Comparison of ENCODE assay signal across 8 cellular contexts in the genomic region with DNA sequence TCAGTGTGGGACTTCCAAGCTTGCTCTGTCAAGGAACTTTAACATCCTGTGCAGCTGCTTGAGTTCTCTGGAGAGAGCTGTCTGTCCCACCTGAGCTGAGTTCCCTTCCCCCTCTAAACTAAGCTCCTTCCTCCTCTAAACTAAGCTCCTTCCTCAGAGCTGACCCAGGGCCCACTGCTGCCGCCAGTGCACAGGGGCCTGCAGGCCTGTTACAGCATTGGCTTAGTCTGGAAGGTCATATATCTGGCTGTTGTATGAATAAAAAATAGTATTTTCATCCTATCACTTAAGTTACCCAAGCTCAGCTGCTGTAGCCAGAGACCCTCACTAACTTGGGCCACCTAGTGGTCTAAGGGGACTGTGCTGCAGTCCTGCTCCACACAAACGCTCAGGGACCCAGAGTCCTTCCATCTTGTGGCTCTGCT.
DNase-seq lines count a peak whose midpoint lies in the region; FAIRE-seq and TF ChIP-seq lines count a peak whose summit lies in the region.

No MANE protein-coding gene starts in this region.

- no peak overlapping the region for H3K27ac ChIP-seq in MM.1S (ENCODE audit: low read length)
- peak overlapping the region in 1 of 3 donors; percentile 8 for H3K27ac ChIP-seq in thyroid gland
- no peak overlapping the region for H3K27ac ChIP-seq in effector memory CD4-positive, alpha-beta T cell (ENCODE audit: insufficient read depth, low read length, poor library complexity, severe bottlenecking)

- TF ChIP-seq CTCF in MM.1S (IDR thresholded peaks at IDR 0.05; ENCODE audit: low read length): 0 out of 2 replicates have a peak, but pooled peaks have one; percentile 6
- TF ChIP-seq CTCF in bronchial epithelial cell (IDR thresholded peaks at IDR 0.05; ENCODE audit: insufficient read depth, low read length, severe bottlenecking): peak; percentile 11
- TF ChIP-seq CTCF in nephron (IDR thresholded peaks at IDR 0.05; ENCODE audit: unreplicated experiment in 3 of 3): peak; percentile 21 to 40 (median 21)
- TF ChIP-seq CTCF in thyroid gland (IDR thresholded peaks at IDR 0.05): peak in 1 of 6 experiments; percentile 9

- H3K9me3 Mint-ChIP-seq in nephron: no peaks in the 10 kb centered on the region

- no peak overlapping the region for H3K4me3 ChIP-seq in MM.1S (ENCODE audit: low read length)
- no peak overlapping the region for H3K4me3 ChIP-seq in bronchial epithelial cell (ENCODE audit: low read depth, low read length)
- no peak overlapping the region for H3K4me3 ChIP-seq in thyroid gland (replicated peaks in 1 of 3)
- H3K4me3 ChIP-seq in effector memory CD4-positive, alpha-beta T cell (ENCODE audit: insufficient read depth, low read depth, low read length, poor library complexity, severe bottlenecking): no peak overlapping the region

- H3K4me1 ChIP-seq in MM.1S (ENCODE audit: low read length) (no peaks in the 10 kb centered on the region), thyroid gland (peaks cover 6 to 8% of the 10 kb centered on the region in 2 donors)
- H3K4me1 ChIP-seq in effector memory CD4-positive, alpha-beta T cell (ENCODE audit: control insufficient read depth, insufficient read depth, low read length, poor library complexity, severe bottlenecking): no peaks in the 10 kb centered on the region

- H3K36me3 Mint-ChIP-seq in nephron (ENCODE audit: low read depth): no peaks in the 10 kb centered on the region

- H4K20me1 ChIP-seq in MM.1S (ENCODE audit: insufficient read depth, low read length): no peaks in the 10 kb centered on the region

- H3K27ac Mint-ChIP-seq in nephron: peak overlapping the region; percentile 11 to 80 (median 65)

- no peaks in the 10 kb centered on the region for H3K79me2 ChIP-seq in MM.1S (ENCODE audit: low read length)

- H3K9me3 ChIP-seq in MM.1S (replicated peaks; ENCODE audit: insufficient read depth, low read length) (no peaks in the 10 kb centered on the region), thyroid gland (peaks cover 3% of the 10 kb centered on the region)
- no peaks in the 10 kb centered on the region for H3K9me3 ChIP-seq in effector memory CD4-positive, alpha-beta T cell (ENCODE audit: control insufficient read depth, low read length)

- H3K9me2 ChIP-seq in MM.1S (replicated peaks; ENCODE audit: insufficient read depth, low read length): no peaks in the 10 kb centered on the region

- H3K36me3 ChIP-seq in MM.1S (replicated peaks; ENCODE audit: insufficient read depth, low read length) (no peaks in the 10 kb centered on the region), bronchial epithelial cell (ENCODE audit: control insufficient read depth, insufficient read depth, low read length) (no peaks in the 10 kb centered on the region), thyroid gland (no peaks in the 10 kb centered on the region)
- H3K36me3 ChIP-seq in effector memory CD4-positive, alpha-beta T cell (ENCODE audit: control insufficient read depth, insufficient read depth, low read length): no peaks in the 10 kb centered on the region

- WGBS in thyroid gland, 2 donors: 58 to 62% methylated on average over 2 of the region's 2 CpGs

- FAIRE-seq in bronchial epithelial cell (lab: Jason Lieb, UNC): no peak

- H3K27me3 ChIP-seq in MM.1S (replicated peaks; ENCODE audit: insufficient read depth, low read length): no peaks in the 10 kb centered on the region
- H3K27me3 ChIP-seq in bronchial epithelial cell (ENCODE audit: control insufficient read depth, insufficient read depth, low read length): no peaks in the 10 kb centered on the region
- H3K27me3 ChIP-seq in thyroid gland: no peaks in the 10 kb centered on the region
- H3K27me3 ChIP-seq in effector memory CD4-positive, alpha-beta T cell (replicated peaks; ENCODE audit: control insufficient read depth, insufficient read depth, low read length, poor library complexity, severe bottlenecking): no peaks in the 10 kb centered on the region

- no peak overlapping the region for H3K4me3 Mint-ChIP-seq in nephron

- intact Hi-C loops in thyroid gland (cut with DNase I): no loop called here

- peaks cover 3% of the 10 kb centered on the region for H3K27me3 Mint-ChIP-seq in nephron (ENCODE audit: low read depth)

- peak; percentile 81 for DNase-seq in DMS 273 (lab: John Stamatoyannopoulos, UW; ENCODE audit: unreplicated experiment)
- no peak for DNase-seq in MM.1S
- no peak for DNase-seq in bronchial epithelial cell (ENCODE audit: low read depth)
- no peak for DNase-seq in activated naive CD4-positive, alpha-beta T cell treated with anti-CD3 and anti-CD28 coated beads, Interleukin-2, amount 50 U/mL, for 16 hours
- no peak for DNase-seq in thyroid gland
- DNase-seq in effector memory CD4-positive, alpha-beta T cell: no peak
- DNase-seq in 8988T: no peak

- no peak overlapping the region for H3K9ac ChIP-seq in MM.1S (ENCODE audit: low read length)

- no peaks in the 10 kb centered on the region for H3F3A ChIP-seq in MM.1S (ENCODE audit: insufficient read depth, low read length)

- H3K4me1 Mint-ChIP-seq in nephron: peaks cover 9% of the 10 kb centered on the region

- H2AFZ ChIP-seq in MM.1S (ENCODE audit: low read length): no peak overlapping the region

- no peak overlapping the region for H3K4me2 ChIP-seq in MM.1S (ENCODE audit: low read depth, low read length)

- no peak for TF ChIP-seq POLR2A in thyroid gland (IDR thresholded peaks at IDR 0.05)
